ENCODE assay signal across 15 cellular contexts in genomic region chr17:80043963-80044362, GRCh38. TPM values are rescaled to one million over a fixed set of nuclear protein-coding genes. Genes with fewer than 3 reads are reported as not detected.
DNase-seq lines count a peak whose midpoint lies in the region; ATAC-seq, FAIRE-seq and TF ChIP-seq lines count a peak whose summit lies in the region.
"Had no signal": no experiment of that assay in that cellular context is flagged by ENCODE, and none has a peak within 500 bp of the region (broad histone marks: within the 10 kb centered on the region; RNA-seq: fewer than 3 reads in every experiment).

No MANE protein-coding gene starts in this region.

- H3K4me3 ChIP-seq in HepG2 (replicated peaks in 1 of 3; ENCODE audit: insufficient read depth in 1 of 3, low read depth in 2 of 3, low read length in 3 of 3) (no peak overlapping the region), right lobe of liver (no peak overlapping the region), neuronal stem cell (ENCODE audit: low read length in 2 of 2) (no peak overlapping the region)
- H3K4me3 ChIP-seq: BLaER1 had no signal

- no peak overlapping the region for H3K27ac Mint-ChIP-seq in activated T-helper 17 cell treated with anti-CD3 and anti-CD28 coated beads, Interleukin-2, amount 50 U/mL, for 72 hours
- no peak overlapping the region for H3K27ac Mint-ChIP-seq in activated naive CD4-positive, alpha-beta T cell treated with anti-CD3 and anti-CD28 coated beads for 36 hours
- H3K27ac Mint-ChIP-seq: CD14-positive monocyte, H9 had no signal

- WGBS in HepG2 (ENCODE audit: low lambda C conversion rate): 90% methylated on average over 6 of the region's 6 CpGs
- 85% methylated on average over 3 of the region's 6 CpGs for WGBS in right lobe of liver (ENCODE audit: insufficient coverage, low coverage, low lambda C conversion rate, missing lambda C conversion rate)
- WGBS in neuronal stem cell (ENCODE audit: extremely low coverage in 2 of 2, insufficient read length in 2 of 2, insufficient replicate concordance in 1 of 2), 2 donors: no CpG with 5 or more reads among the region's 6 CpGs

- no peak for TF ChIP-seq CTCF in HepG2 (CRISPR knock-in tag; IDR thresholded peaks at IDR 0.05)
- TF ChIP-seq CTCF in right lobe of liver (IDR thresholded peaks at IDR 0.05): no peak

- H3K27ac ChIP-seq in HepG2 (ENCODE audit: extremely low read length, insufficient read depth, low read length) (no peak overlapping the region), right lobe of liver (no peak overlapping the region), neuronal stem cell (replicated peaks; ENCODE audit: low read length) (no peak overlapping the region)
- H3K27ac ChIP-seq: 22Rv1, BLaER1 had no signal

- H2BK5ac ChIP-seq in neuronal stem cell (ENCODE audit: low read length): no peak overlapping the region

- H3K18ac ChIP-seq in neuronal stem cell (ENCODE audit: low read length): no peak overlapping the region

- no peak for TF ChIP-seq RAD21 in HepG2 (CRISPR knock-in tag; IDR thresholded peaks at IDR 0.05)

- DNase-seq in HepG2 (ENCODE audit: low spot score) (no peak), right lobe of liver (no peak), neuronal stem cell (ENCODE audit: low spot score) (no peak), NCI-H82 treated with DMSO at 0.1 percent for 48 hours (lab: John Stamatoyannopoulos, UW; ENCODE audit: unreplicated experiment) (no peak)
- DNase-seq in activated naive CD4-positive, alpha-beta T cell treated with anti-CD3 and anti-CD28 coated beads for 36 hours: no peak
- DNase-seq: CD4-positive, alpha-beta memory T cell; DMS79 treated with DMSO at 0.1 percent for 48 hours; GF-D8; H9 had no signal

- in situ Hi-C loops in HepG2 (cut with HindIII; ENCODE audit: extremely low pct_ligation_motif_present, low pct_unique_long_range_greater_than_20kb): no loop called here

- H3K36me3 Mint-ChIP-seq in activated T-helper 17 cell treated with anti-CD3 and anti-CD28 coated beads, Interleukin-2, amount 50 U/mL, for 72 hours (ENCODE audit: low read depth): no peaks in the 10 kb centered on the region
- no peaks in the 10 kb centered on the region for H3K36me3 Mint-ChIP-seq in activated naive CD4-positive, alpha-beta T cell treated with anti-CD3 and anti-CD28 coated beads for 36 hours (ENCODE audit: low read depth)
- H3K36me3 Mint-ChIP-seq: CD14-positive monocyte; CD4-positive, alpha-beta memory T cell had no signal

- H2AFZ ChIP-seq in HepG2 (ENCODE audit: low read length) (no peak overlapping the region), neuronal stem cell (ENCODE audit: low read length) (no peak overlapping the region)

- H3K9me3 Mint-ChIP-seq in activated T-helper 17 cell treated with anti-CD3 and anti-CD28 coated beads, Interleukin-2, amount 50 U/mL, for 72 hours: no peaks in the 10 kb centered on the region
- no peaks in the 10 kb centered on the region for H3K9me3 Mint-ChIP-seq in activated naive CD4-positive, alpha-beta T cell treated with anti-CD3 and anti-CD28 coated beads for 36 hours

- no peak for TF ChIP-seq EP300 in HepG2 (IDR thresholded peaks at IDR 0.05; ENCODE audit: low read depth in 2 of 2, low read length in 2 of 2)
- no peak for TF ChIP-seq EP300 in HepG2 (CRISPR knock-in tag; IDR thresholded peaks at IDR 0.05; ENCODE audit: borderline replicate concordance)

- no peak for FAIRE-seq in HepG2 (lab: Jason Lieb, UNC)
- FAIRE-seq: H1 had no signal

- CTCF ChIA-PET in HepG2 (lab: Yijun Ruan, JAX; ENCODE audit: low intra/inter-chr PET ratio, low total read pairs): no interaction called here
- CTCF ChIA-PET in activated naive CD4-positive, alpha-beta T cell treated with anti-CD3 and anti-CD28 coated beads for 36 hours (lab: Charles Lee): no interaction called here

- H3K4me1 Mint-ChIP-seq in activated T-helper 17 cell treated with anti-CD3 and anti-CD28 coated beads, Interleukin-2, amount 50 U/mL, for 72 hours: no peaks in the 10 kb centered on the region
- no peaks in the 10 kb centered on the region for H3K4me1 Mint-ChIP-seq in activated naive CD4-positive, alpha-beta T cell treated with anti-CD3 and anti-CD28 coated beads for 36 hours (ENCODE audit: low read depth)
- H3K4me1 Mint-ChIP-seq: CD4-positive, alpha-beta memory T cell; H9 had no signal

- H3K27me3 ChIP-seq in HepG2 (ENCODE audit: control insufficient read depth in 1 of 2, insufficient read depth in 2 of 2, low read length in 2 of 2) (no peaks in the 10 kb centered on the region), right lobe of liver (no peaks in the 10 kb centered on the region), neuronal stem cell (ENCODE audit: control insufficient read depth in 3 of 3, insufficient read depth in 3 of 3, low read depth in 1 of 3, low read length in 3 of 3) (no peaks in the 10 kb centered on the region)

- no peaks in the 10 kb centered on the region for H3K79me2 ChIP-seq in HepG2 (ENCODE audit: insufficient read depth, low read length)

- no peak for TF ChIP-seq POLR2A in HepG2 (IDR thresholded peaks at IDR 0.05; ENCODE audit: insufficient read depth in 1 of 2, low read depth in 2 of 2, low read length in 2 of 2)
- TF ChIP-seq POLR2A in right lobe of liver (IDR thresholded peaks at IDR 0.05): no peak

- no peak overlapping the region for H4K8ac ChIP-seq in neuronal stem cell (ENCODE audit: low read depth, low read length)

- BruUV-seq in HepG2 (replicated peaks; lab: Mats Ljungman, UMichigan): no TSS peak

- H2AK5ac ChIP-seq in neuronal stem cell (ENCODE audit: low read depth, low read length): no peak overlapping the region

- ATAC-seq in HepG2 (no peak), right lobe of liver (no peak), GM21528 (IDR thresholded peaks at IDR 0.05; ENCODE audit: low FRiP score, unreplicated experiment) (no peak)
- peak; percentile 65 for ATAC-seq in activated T-helper 17 cell treated with anti-CD3 and anti-CD28 coated beads, Interleukin-2, amount 50 U/mL, for 72 hours (replicated peaks)

- H3K4me3 Mint-ChIP-seq in activated T-helper 17 cell treated with anti-CD3 and anti-CD28 coated beads, Interleukin-2, amount 50 U/mL, for 72 hours: no peak overlapping the region
- H3K4me3 Mint-ChIP-seq in activated naive CD4-positive, alpha-beta T cell treated with anti-CD3 and anti-CD28 coated beads for 36 hours: no peak overlapping the region
- H3K4me3 Mint-ChIP-seq: CD14-positive monocyte; CD4-positive, alpha-beta memory T cell; H9 had no signal

- H3K4me2 ChIP-seq in HepG2 (ENCODE audit: low read depth, low read length): no peak overlapping the region
- no peak overlapping the region for H3K4me2 ChIP-seq in neuronal stem cell (ENCODE audit: insufficient read depth, low read length, poor library complexity, severe bottlenecking)
- H3K4me2 ChIP-seq: BLaER1 had no signal

- H3K4ac ChIP-seq in neuronal stem cell (ENCODE audit: low read length): no peak overlapping the region

- H3K36me3 ChIP-seq in HepG2 (replicated peaks in 1 of 2; ENCODE audit: control insufficient read depth in 1 of 2, insufficient read depth in 2 of 2, low read length in 2 of 2): peaks cover 0 to 18% of the 10 kb centered on the region in 2 experiments; a peak in 1 of 5 replicates
- H3K36me3 ChIP-seq in right lobe of liver: no peaks in the 10 kb centered on the region
- H3K36me3 ChIP-seq in neuronal stem cell (replicated peaks in 1 of 2; ENCODE audit: control insufficient read depth in 2 of 2, insufficient read depth in 2 of 2, low read length in 2 of 2): peaks cover 21 to 83% of the 10 kb centered on the region in 2 donors
- H3K36me3 ChIP-seq: BLaER1 had no signal

- H2BK120ac ChIP-seq in neuronal stem cell (ENCODE audit: low read depth, low read length): no peak overlapping the region

- POLR2A ChIA-PET in HepG2 (lab: Yijun Ruan, JAX): no interaction called here

- no peaks in the 10 kb centered on the region for H3K27me3 Mint-ChIP-seq in activated T-helper 17 cell treated with anti-CD3 and anti-CD28 coated beads, Interleukin-2, amount 50 U/mL, for 72 hours
- H3K27me3 Mint-ChIP-seq in activated naive CD4-positive, alpha-beta T cell treated with anti-CD3 and anti-CD28 coated beads for 36 hours (ENCODE audit: low read depth): peaks cover under 1% of the 10 kb centered on the region
- H3K27me3 Mint-ChIP-seq: CD4-positive, alpha-beta memory T cell had no signal

- H3K23ac ChIP-seq in neuronal stem cell (ENCODE audit: low read depth, low read length, poor library complexity): no peak overlapping the region

- H3K4me1 ChIP-seq in HepG2 (ENCODE audit: insufficient read depth, low read length) (peaks cover 8% of the 10 kb centered on the region), right lobe of liver (peaks cover 0 to 10% (median 5%) of the 10 kb centered on the region in 4 donors), neuronal stem cell (ENCODE audit: control insufficient read depth in 2 of 2, insufficient read depth in 1 of 2, low read depth in 1 of 2, low read length in 2 of 2) (no peaks in the 10 kb centered on the region)
- H3K4me1 ChIP-seq: BLaER1 had no signal

- H3K9me3 ChIP-seq in HepG2 (ENCODE audit: low read length): no peaks in the 10 kb centered on the region; the same call in 1 of the 2 replicates
- H3K9me3 ChIP-seq in right lobe of liver: no peaks in the 10 kb centered on the region
- H3K9me3 ChIP-seq in neuronal stem cell (replicated peaks in 1 of 2; ENCODE audit: control insufficient read depth in 2 of 2, insufficient read depth in 1 of 2, low read depth in 1 of 2, low read length in 2 of 2): peaks cover 4 to 17% of the 10 kb centered on the region in 2 donors

- H3K14ac ChIP-seq in neuronal stem cell (ENCODE audit: low read length): no peak overlapping the region

- H3K79me1 ChIP-seq in neuronal stem cell (ENCODE audit: low read depth, low read length): no peaks in the 10 kb centered on the region

- intact Hi-C loops in HepG2 (cut with micrococcal nuclease; ENCODE audit: unreplicated experiment) (no loop called here), right lobe of liver (cut with DNase I) (no loop called here)
- intact Hi-C loops in activated naive CD4-positive, alpha-beta T cell treated with anti-CD3 and anti-CD28 coated beads for 36 hours (cut with micrococcal nuclease): no loop called here

- no peak overlapping the region for H3K9ac ChIP-seq in HepG2 (ENCODE audit: insufficient read depth, low read depth, low read length)
- peak overlapping the region; percentile 17 for H3K9ac ChIP-seq in neuronal stem cell (ENCODE audit: low read depth, low read length, poor library complexity)
- H3K9ac ChIP-seq: BLaER1 had no signal

- H2BK12ac ChIP-seq in neuronal stem cell (ENCODE audit: low read length): no peak overlapping the region

- H2BK15ac ChIP-seq in neuronal stem cell (ENCODE audit: low read length): no peak overlapping the region

- H4K91ac ChIP-seq in neuronal stem cell (ENCODE audit: low read depth, low read length, poor library complexity): no peak overlapping the region

- H4K20me1 ChIP-seq in HepG2 (ENCODE audit: insufficient read depth, low read length): no peaks in the 10 kb centered on the region
- H4K20me1 ChIP-seq: BLaER1 had no signal

RNA-seq across cellular contexts. Expression of gene CCDC40, which starts 7.5 kb away (rescaled TPM):
- total RNA-seq in HepG2 (2016; rRNA removed; fragmentation: Illumina TruSeq; extraction: Trizol) (3.8 and 5.5 TPM in 2 replicates), right lobe of liver (1 to 10 TPM; 1.7 to 3.1 (median 2.1) TPM)
- 46.8 and 47.3 TPM in 2 replicates for total RNA-seq in HepG2 (2016; cell fraction: cytosol; rRNA removed; fragmentation: Illumina TruSeq; extraction: Trizol; ENCODE audit: low read depth)
- total RNA-seq in HepG2 (2016; cell fraction: insoluble cytoplasmic fraction; rRNA removed; fragmentation: Illumina TruSeq; extraction: Trizol): 2.3 and 7.7 TPM in 2 replicates
- 11.8 and 13.0 TPM in 2 replicates for total RNA-seq in HepG2 (2016; cell fraction: membrane; rRNA removed; fragmentation: Illumina TruSeq; extraction: Trizol)
- total RNA-seq in HepG2 (2016; cell fraction: nucleus; rRNA removed; fragmentation: Illumina TruSeq; extraction: Trizol): 6.5 and 8.4 TPM in 2 replicates
- polyA plus RNA-seq in HepG2 (2011; rRNA removed): 4.1 and 4.8 TPM in 2 replicates
- 1.4 TPM in 2 replicates for polyA plus RNA-seq in HepG2 (2011; cell fraction: cytosol; rRNA removed)
- 17.6 and 21.2 TPM in 2 replicates for polyA plus RNA-seq in HepG2 (2011; cell fraction: nucleus; rRNA removed)
- 2.2 and 4.3 TPM in 2 replicates for polyA plus RNA-seq in HepG2 (2012)
- 0.32 and 0.43 TPM in 2 replicates for polyA plus RNA-seq in HepG2 (2016; cell fraction: cytosol; fragmentation: Illumina TruSeq; extraction: Trizol; ENCODE audit: low read depth)
- 2.2 and 2.4 TPM in 2 replicates for polyA plus RNA-seq in HepG2 (2016; cell fraction: insoluble cytoplasmic fraction; fragmentation: Illumina TruSeq; extraction: Trizol; ENCODE audit: low read depth)
- polyA plus RNA-seq in HepG2 (2016; cell fraction: membrane; fragmentation: Illumina TruSeq; extraction: Trizol; ENCODE audit: low read depth): 0.74 and 0.84 TPM in 2 replicates
- polyA plus RNA-seq in HepG2 (2016; cell fraction: nucleus; fragmentation: Illumina TruSeq; extraction: Trizol; ENCODE audit: insufficient read depth, low read depth): 19.3 and 21.2 TPM in 2 replicates
- 3.0 and 3.8 TPM in 2 replicates for polyA minus RNA-seq in HepG2 (2011; rRNA and poly(A)+ RNA removed; ENCODE audit: low replicate concordance)
- 1.8 and 4.1 TPM in 2 replicates for polyA minus RNA-seq in HepG2 (2011; cell fraction: cytosol; rRNA and poly(A)+ RNA removed)
- 7.0 and 8.0 TPM in 2 replicates for polyA minus RNA-seq in HepG2 (2011; cell fraction: nucleus; rRNA and poly(A)+ RNA removed)
- under 1 TPM in 1 of 2 donors, not detected in 1; 0.69 TPM for total RNA-seq in activated T-helper 17 cell treated with anti-CD3 and anti-CD28 coated beads, Interleukin-2, amount 50 U/mL, for 72 hours
- polyA plus RNA-seq in neuronal stem cell (2013, experiment 1 of 2): 5.8 TPM
- polyA plus RNA-seq in neuronal stem cell (2013, experiment 2 of 2): 6.3 TPM
- total RNA-seq in activated naive CD4-positive, alpha-beta T cell treated with anti-CD3 and anti-CD28 coated beads for 36 hours: under 1 TPM in 1 of 2 experiments, not detected in 1; 0.32 TPM
- polyA plus RNA-seq: CD4-positive, alpha-beta memory T cell had no signal

RNA-seq across cellular contexts. Expression of gene TBC1D16, which starts 8.3 kb away (rescaled TPM):
- total RNA-seq in HepG2 (2016; rRNA removed; fragmentation: Illumina TruSeq; extraction: Trizol) (24.7 and 24.9 TPM in 2 replicates), right lobe of liver (10 to 100 TPM in 4 of 6 experiments, 1 to 10 TPM in 2; 5.8 to 21.0 (median 14.4) TPM)
- 4.0 and 5.5 TPM in 2 replicates for total RNA-seq in HepG2 (2016; cell fraction: cytosol; rRNA removed; fragmentation: Illumina TruSeq; extraction: Trizol; ENCODE audit: low read depth)
- 22.2 and 25.3 TPM in 2 replicates for total RNA-seq in HepG2 (2016; cell fraction: insoluble cytoplasmic fraction; rRNA removed; fragmentation: Illumina TruSeq; extraction: Trizol)
- total RNA-seq in HepG2 (2016; cell fraction: membrane; rRNA removed; fragmentation: Illumina TruSeq; extraction: Trizol): 15.6 and 15.7 TPM in 2 replicates
- total RNA-seq in HepG2 (2016; cell fraction: nucleus; rRNA removed; fragmentation: Illumina TruSeq; extraction: Trizol): 18.9 and 20.0 TPM in 2 replicates
- polyA plus RNA-seq in HepG2 (2011; rRNA removed): 14.9 and 18.6 TPM in 2 replicates
- 10.0 and 12.5 TPM in 2 replicates for polyA plus RNA-seq in HepG2 (2011; cell fraction: cytosol; rRNA removed)
- 35.5 and 43.5 TPM in 2 replicates for polyA plus RNA-seq in HepG2 (2011; cell fraction: nucleus; rRNA removed)
- polyA plus RNA-seq in HepG2 (2012): 20.5 and 25.8 TPM in 2 replicates
- 3.1 and 3.8 TPM in 2 replicates for polyA plus RNA-seq in HepG2 (2016; cell fraction: cytosol; fragmentation: Illumina TruSeq; extraction: Trizol; ENCODE audit: low read depth)
- polyA plus RNA-seq in HepG2 (2016; cell fraction: insoluble cytoplasmic fraction; fragmentation: Illumina TruSeq; extraction: Trizol; ENCODE audit: low read depth): 10.7 and 16.1 TPM in 2 replicates
- 8.3 and 8.6 TPM in 2 replicates for polyA plus RNA-seq in HepG2 (2016; cell fraction: membrane; fragmentation: Illumina TruSeq; extraction: Trizol; ENCODE audit: low read depth)
- polyA plus RNA-seq in HepG2 (2016; cell fraction: nucleus; fragmentation: Illumina TruSeq; extraction: Trizol; ENCODE audit: insufficient read depth, low read depth): 19.8 and 20.3 TPM in 2 replicates
- 7.0 and 54.0 TPM in 2 replicates for polyA minus RNA-seq in HepG2 (2011; rRNA and poly(A)+ RNA removed; ENCODE audit: low replicate concordance)
- 16.7 and 20.3 TPM in 2 replicates for polyA minus RNA-seq in HepG2 (2011; cell fraction: cytosol; rRNA and poly(A)+ RNA removed)
- polyA minus RNA-seq in HepG2 (2011; cell fraction: nucleus; rRNA and poly(A)+ RNA removed): 27.6 and 28.5 TPM in 2 replicates
- total RNA-seq in activated T-helper 17 cell treated with anti-CD3 and anti-CD28 coated beads, Interleukin-2, amount 50 U/mL, for 72 hours: 1 to 10 TPM; 1.6 to 1.8 TPM
- polyA plus RNA-seq in neuronal stem cell (2013, experiment 1 of 2): 23.3 TPM
- polyA plus RNA-seq in neuronal stem cell (2013, experiment 2 of 2): 22.9 TPM
- total RNA-seq in activated naive CD4-positive, alpha-beta T cell treated with anti-CD3 and anti-CD28 coated beads for 36 hours: 10 to 100 TPM; 17.0 to 19.0 TPM

RNA-seq across cellular contexts. Expression of gene GAA, which starts 57.4 kb away (rescaled TPM):
- 13.4 and 36.4 TPM in 2 replicates for total RNA-seq in HepG2 (2016; rRNA removed; fragmentation: Illumina TruSeq; extraction: Trizol)
- 13.8 and 16.4 TPM in 2 replicates for total RNA-seq in HepG2 (2016; cell fraction: cytosol; rRNA removed; fragmentation: Illumina TruSeq; extraction: Trizol; ENCODE audit: low read depth)
- total RNA-seq in HepG2 (2016; cell fraction: insoluble cytoplasmic fraction; rRNA removed; fragmentation: Illumina TruSeq; extraction: Trizol): 12.1 and 36.9 TPM in 2 replicates
- total RNA-seq in HepG2 (2016; cell fraction: membrane; rRNA removed; fragmentation: Illumina TruSeq; extraction: Trizol): 20.3 and 20.7 TPM in 2 replicates
- 47.6 and 57.6 TPM in 2 replicates for total RNA-seq in HepG2 (2016; cell fraction: nucleus; rRNA removed; fragmentation: Illumina TruSeq; extraction: Trizol)
- 21.6 and 23.6 TPM in 2 replicates for polyA plus RNA-seq in HepG2 (2011; rRNA removed)
- polyA plus RNA-seq in HepG2 (2011; cell fraction: cytosol; rRNA removed): 16.3 and 29.8 TPM in 2 replicates
- polyA plus RNA-seq in HepG2 (2011; cell fraction: nucleus; rRNA removed): 231 and 320 TPM in 2 replicates
- 50.7 and 73.8 TPM in 2 replicates for polyA plus RNA-seq in HepG2 (2012)
- 11.3 and 13.9 TPM in 2 replicates for polyA plus RNA-seq in HepG2 (2016; cell fraction: cytosol; fragmentation: Illumina TruSeq; extraction: Trizol; ENCODE audit: low read depth)
- polyA plus RNA-seq in HepG2 (2016; cell fraction: insoluble cytoplasmic fraction; fragmentation: Illumina TruSeq; extraction: Trizol; ENCODE audit: low read depth): 16.7 and 22.9 TPM in 2 replicates
- polyA plus RNA-seq in HepG2 (2016; cell fraction: membrane; fragmentation: Illumina TruSeq; extraction: Trizol; ENCODE audit: low read depth): 13.9 and 14.3 TPM in 2 replicates
- 136 and 145 TPM in 2 replicates for polyA plus RNA-seq in HepG2 (2016; cell fraction: nucleus; fragmentation: Illumina TruSeq; extraction: Trizol; ENCODE audit: insufficient read depth, low read depth)
- polyA minus RNA-seq in HepG2 (2011; rRNA and poly(A)+ RNA removed; ENCODE audit: low replicate concordance): 7.2 and 27.1 TPM in 2 replicates
- polyA minus RNA-seq in HepG2 (2011; cell fraction: cytosol; rRNA and poly(A)+ RNA removed): 22.9 and 24.2 TPM in 2 replicates
- polyA minus RNA-seq in HepG2 (2011; cell fraction: nucleus; rRNA and poly(A)+ RNA removed): 20.3 and 21.2 TPM in 2 replicates
- total RNA-seq in right lobe of liver: 10 to 100 TPM; 42.7 to 94.1 (median 71.0) TPM
- total RNA-seq in activated T-helper 17 cell treated with anti-CD3 and anti-CD28 coated beads, Interleukin-2, amount 50 U/mL, for 72 hours: 10 to 100 TPM; 15.0 to 33.0 TPM
- polyA plus RNA-seq in neuronal stem cell (2013, experiment 1 of 2): 50.1 TPM
- polyA plus RNA-seq in neuronal stem cell (2013, experiment 2 of 2): 49.6 TPM
- total RNA-seq in activated naive CD4-positive, alpha-beta T cell treated with anti-CD3 and anti-CD28 coated beads for 36 hours: 10 to 100 TPM; 32.1 to 33.2 TPM
